Comparison of ENCODE assay signal across 4 cellular contexts in the genomic region with DNA sequence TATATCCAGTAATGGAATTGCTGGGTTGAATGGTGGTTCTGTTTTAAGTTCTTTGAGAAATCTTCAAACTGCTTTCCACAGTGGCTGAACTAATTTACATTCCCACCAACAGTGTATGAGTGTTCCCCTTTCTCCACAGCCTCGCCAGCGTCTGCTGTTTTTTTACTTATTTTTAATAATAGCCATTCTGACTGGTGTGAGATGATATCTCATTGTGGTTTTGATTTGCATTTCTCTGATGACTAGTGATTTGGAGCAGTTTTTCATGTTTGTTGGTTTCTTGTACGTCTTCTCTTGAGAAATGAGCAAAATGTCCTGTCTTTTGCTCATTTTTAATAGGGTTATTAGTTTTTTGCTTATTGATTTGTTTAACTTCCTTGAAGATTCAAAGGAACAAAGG. TPM values are rescaled to one million over a fixed set of nuclear protein-coding genes. Genes with fewer than 3 reads are reported as not detected.
"Had no signal": no experiment of that assay in that cellular context is flagged by ENCODE, and none has a peak within 500 bp of the region (broad histone marks: within the 10 kb centered on the region; RNA-seq: fewer than 3 reads in every experiment).

No MANE protein-coding gene starts in this region.

RNA-seq across cellular contexts. Expression of a gene that starts 38.1 kb away (rescaled TPM):
- total RNA-seq: neural crest cell, right atrium auricular region, smooth muscle cell, upper lobe of right lung had no signal
